Comparison of ENCODE assay signal across 8 cellular contexts in the genomic region with DNA sequence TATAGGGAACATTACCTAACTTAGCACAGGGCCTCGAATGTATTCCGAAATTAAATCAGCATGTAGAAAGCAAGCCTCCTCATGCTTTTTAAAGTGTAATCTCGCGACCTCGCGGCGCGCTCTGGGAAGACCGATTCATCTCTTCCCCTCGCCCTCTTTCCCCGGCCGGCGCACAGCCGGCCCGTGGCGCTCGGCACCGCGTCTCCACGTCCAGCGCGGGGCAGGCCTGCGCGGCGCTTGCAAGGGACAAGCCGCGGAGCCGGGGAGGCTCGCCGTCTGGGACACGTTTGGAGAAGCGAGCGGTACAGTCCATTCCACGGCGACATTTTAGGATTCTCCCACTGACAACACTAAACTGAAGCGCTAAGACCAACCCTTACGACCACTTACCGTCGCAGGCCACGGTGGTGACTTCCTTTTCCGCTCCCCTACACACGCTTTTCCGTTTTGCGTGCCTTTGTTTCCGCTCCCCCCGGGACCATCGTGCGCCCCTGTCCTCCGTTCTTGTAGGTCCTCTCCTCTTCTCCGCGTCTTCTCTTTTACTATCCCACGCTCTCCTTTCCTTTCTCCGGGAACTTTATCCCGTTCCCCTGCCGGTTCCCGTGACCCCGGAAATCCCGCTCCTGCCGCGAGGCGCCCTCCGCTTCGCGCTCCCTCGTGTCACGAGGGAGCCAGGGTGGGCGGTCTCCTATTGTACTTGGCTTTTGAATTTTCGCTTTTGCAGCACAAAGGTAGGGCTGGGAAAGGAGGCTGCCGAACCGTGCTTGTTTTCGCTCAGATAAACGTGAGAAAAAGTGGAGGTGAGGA. TPM values are rescaled to one million over a fixed set of nuclear protein-coding genes. Genes with fewer than 3 reads are reported as not detected.
DNase-seq lines count a peak whose midpoint lies in the region; ATAC-seq and TF ChIP-seq lines count a peak whose summit lies in the region.

A gene with protein sequence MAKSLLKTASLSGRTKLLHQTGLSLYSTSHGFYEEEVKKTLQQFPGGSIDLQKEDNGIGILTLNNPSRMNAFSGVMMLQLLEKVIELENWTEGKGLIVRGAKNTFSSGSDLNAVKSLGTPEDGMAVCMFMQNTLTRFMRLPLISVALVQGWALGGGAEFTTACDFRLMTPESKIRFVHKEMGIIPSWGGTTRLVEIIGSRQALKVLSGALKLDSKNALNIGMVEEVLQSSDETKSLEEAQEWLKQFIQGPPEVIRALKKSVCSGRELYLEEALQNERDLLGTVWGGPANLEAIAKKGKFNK (minus strand): TSS at position 664 of the 807 bp plus-strand sequence. CDS start 12,581 bp downstream, outside the sequence.

- peak within 1 kb of the TSS; percentile 81 for H3K4me3 ChIP-seq in neural cell (ENCODE audit: low read length)

- no peaks in the 10 kb centered on the region for H3K9me3 ChIP-seq in neural cell (ENCODE audit: low read length)

- peak; percentile 19 for TF ChIP-seq CTCF in neural cell (IDR thresholded peaks at IDR 0.05; ENCODE audit: poor library complexity, severe bottlenecking)

- TF ChIP-seq EP300 in neural cell (conservative IDR thresholded peaks at IDR 0.05; ENCODE audit: poor library complexity, severe bottlenecking): no peak

- TF ChIP-seq RAD21 in neural cell (conservative IDR thresholded peaks at IDR 0.05): no peak

- no peak within 1 kb of the TSS for H3K27ac Mint-ChIP-seq in activated T-helper 1 cell treated with anti-CD3 and anti-CD28 coated beads, Interleukin-12 subunit alpha, Interleukin-12 subunit beta, Interleukin-2, Interleukin-4 antibody, amounts not matched to agents 30 ng/mL and 10 ng/mL and 1 ng/mL, durations not matched to agents 14 hours and 24 hours and 36 hours
- H3K27ac Mint-ChIP-seq in stimulated activated naive CD8-positive, alpha-beta T cell treated with anti-CD3 and anti-CD28 coated beads, Interleukin-15, amount 100 ng/mL, for 72 hours: no peak within 1 kb of the TSS

- no peaks in the 10 kb centered on the region for H4K20me1 ChIP-seq in neural cell (ENCODE audit: insufficient read depth)

- peak; percentile 68 for DNase-seq in DMS79 (lab: John Stamatoyannopoulos, UW)
- DNase-seq in KG1 (lab: John Stamatoyannopoulos, UW): peak; percentile 76
- peak; percentile 82 for DNase-seq in RKO (ENCODE audit: low spot score)
- DNase-seq in activated T-helper 1 cell treated with anti-CD3 and anti-CD28 coated beads, Interleukin-12 subunit alpha, Interleukin-12 subunit beta, Interleukin-2, Interleukin-4 antibody, amounts not matched to agents 30 ng/mL and 10 ng/mL and 1 ng/mL, durations not matched to agents 14 hours and 24 hours and 36 hours (ENCODE audit: low spot score): peak; percentile 63
- peak; percentile 56 for DNase-seq in fibroblast of the conjunctiva (ENCODE audit: low read depth)
- DNase-seq in stimulated activated naive CD8-positive, alpha-beta T cell treated with anti-CD3 and anti-CD28 coated beads, Interleukin-15, amount 100 ng/mL, for 72 hours: peak; percentile 74 to 78

- H3K9me2 ChIP-seq in neural cell (ENCODE audit: insufficient read depth, low read length): no peaks in the 10 kb centered on the region

- no peaks in the 10 kb centered on the region for H3K9me3 Mint-ChIP-seq in activated T-helper 1 cell treated with anti-CD3 and anti-CD28 coated beads, Interleukin-12 subunit alpha, Interleukin-12 subunit beta, Interleukin-2, Interleukin-4 antibody, amounts not matched to agents 30 ng/mL and 10 ng/mL and 1 ng/mL, durations not matched to agents 14 hours and 24 hours and 36 hours
- no peaks in the 10 kb centered on the region for H3K9me3 Mint-ChIP-seq in stimulated activated naive CD8-positive, alpha-beta T cell treated with anti-CD3 and anti-CD28 coated beads, Interleukin-15, amount 100 ng/mL, for 72 hours

- no peak within 1 kb of the TSS for H3K4me3 Mint-ChIP-seq in activated T-helper 1 cell treated with anti-CD3 and anti-CD28 coated beads, Interleukin-12 subunit alpha, Interleukin-12 subunit beta, Interleukin-2, Interleukin-4 antibody, amounts not matched to agents 30 ng/mL and 10 ng/mL and 1 ng/mL, durations not matched to agents 14 hours and 24 hours and 36 hours
- no peak within 1 kb of the TSS for H3K4me3 Mint-ChIP-seq in stimulated activated naive CD8-positive, alpha-beta T cell treated with anti-CD3 and anti-CD28 coated beads, Interleukin-15, amount 100 ng/mL, for 72 hours

- H3K27me3 ChIP-seq in neural cell (ENCODE audit: insufficient read depth, low read depth, low read length): no peaks in the 10 kb centered on the region

- intact Hi-C loops in activated T-helper 1 cell treated with anti-CD3 and anti-CD28 coated beads, Interleukin-12 subunit alpha, Interleukin-12 subunit beta, Interleukin-2, Interleukin-4 antibody, amounts not matched to agents 30 ng/mL and 10 ng/mL and 1 ng/mL, durations not matched to agents 14 hours and 24 hours and 36 hours (cut with micrococcal nuclease): loop anchor here (1.0 to 5.0 kb wide), 8 partner anchors 38 to 194 kb away; a partner anchor contains a TSS

- peak within 1 kb of the TSS; percentile 72 for H3K9ac ChIP-seq in neural cell (ENCODE audit: low read length)

- H3K36me3 Mint-ChIP-seq in activated T-helper 1 cell treated with anti-CD3 and anti-CD28 coated beads, Interleukin-12 subunit alpha, Interleukin-12 subunit beta, Interleukin-2, Interleukin-4 antibody, amounts not matched to agents 30 ng/mL and 10 ng/mL and 1 ng/mL, durations not matched to agents 14 hours and 24 hours and 36 hours (ENCODE audit: low read depth): peaks cover 15% of the 10 kb centered on the region

- H3F3A ChIP-seq in neural cell (ENCODE audit: insufficient read depth, low read length, poor library complexity, severe bottlenecking): peaks cover 3% of the 10 kb centered on the region

- H3K27ac ChIP-seq in neural cell (ENCODE audit: low read length): peak within 1 kb of the TSS; percentile 81

- no peaks in the 10 kb centered on the region for H3K27me3 Mint-ChIP-seq in activated T-helper 1 cell treated with anti-CD3 and anti-CD28 coated beads, Interleukin-12 subunit alpha, Interleukin-12 subunit beta, Interleukin-2, Interleukin-4 antibody, amounts not matched to agents 30 ng/mL and 10 ng/mL and 1 ng/mL, durations not matched to agents 14 hours and 24 hours and 36 hours (ENCODE audit: insufficient read depth)
- no peaks in the 10 kb centered on the region for H3K27me3 Mint-ChIP-seq in stimulated activated naive CD8-positive, alpha-beta T cell treated with anti-CD3 and anti-CD28 coated beads, Interleukin-15, amount 100 ng/mL, for 72 hours

- peak within 1 kb of the TSS; percentile 99 for H3K4me2 ChIP-seq in neural cell (ENCODE audit: low read length)

- peak; percentile 73 for ATAC-seq in GM21723 (IDR thresholded peaks at IDR 0.05; ENCODE audit: unreplicated experiment)
- ATAC-seq in stimulated activated naive CD8-positive, alpha-beta T cell treated with anti-CD3 and anti-CD28 coated beads, Interleukin-15, amount 100 ng/mL, for 72 hours: peak; percentile 95

- no peaks in the 10 kb centered on the region for H3K36me3 ChIP-seq in neural cell (ENCODE audit: insufficient read depth, low read length)

- H3K79me2 ChIP-seq in neural cell (replicated peaks; ENCODE audit: insufficient read depth, low read length): peaks cover 51% of the 10 kb centered on the region

- H3K4me1 Mint-ChIP-seq in activated T-helper 1 cell treated with anti-CD3 and anti-CD28 coated beads, Interleukin-12 subunit alpha, Interleukin-12 subunit beta, Interleukin-2, Interleukin-4 antibody, amounts not matched to agents 30 ng/mL and 10 ng/mL and 1 ng/mL, durations not matched to agents 14 hours and 24 hours and 36 hours (ENCODE audit: low read depth): peaks cover 12% of the 10 kb centered on the region
- peaks cover 13% of the 10 kb centered on the region for H3K4me1 Mint-ChIP-seq in stimulated activated naive CD8-positive, alpha-beta T cell treated with anti-CD3 and anti-CD28 coated beads, Interleukin-15, amount 100 ng/mL, for 72 hours

- H2AFZ ChIP-seq in neural cell (ENCODE audit: low read depth, low read length): peak within 1 kb of the TSS; percentile 70

TF ChIP-seq in neural cell, 6 proteins besides CTCF, POLR2A, EP300 and RAD21:
- TF ChIP-seq EZH2 (IDR thresholded peaks at IDR 0.05; ENCODE audit: borderline replicate concordance, insufficient read depth, low read length, poor library complexity, severe bottlenecking) (no peak), SMC3 (conservative IDR thresholded peaks at IDR 0.05; ENCODE audit: poor library complexity) (no peak), POLR2AphosphoS5 (IDR thresholded peaks at IDR 0.05) (peak; percentile 54), TAF1 (IDR thresholded peaks at IDR 0.05; ENCODE audit: low read depth) (peak; percentile 69), MXI1 (conservative IDR thresholded peaks at IDR 0.05; ENCODE audit: poor library complexity, severe bottlenecking) (peak; percentile 90)
- TF ChIP-seq, protein P1, sequence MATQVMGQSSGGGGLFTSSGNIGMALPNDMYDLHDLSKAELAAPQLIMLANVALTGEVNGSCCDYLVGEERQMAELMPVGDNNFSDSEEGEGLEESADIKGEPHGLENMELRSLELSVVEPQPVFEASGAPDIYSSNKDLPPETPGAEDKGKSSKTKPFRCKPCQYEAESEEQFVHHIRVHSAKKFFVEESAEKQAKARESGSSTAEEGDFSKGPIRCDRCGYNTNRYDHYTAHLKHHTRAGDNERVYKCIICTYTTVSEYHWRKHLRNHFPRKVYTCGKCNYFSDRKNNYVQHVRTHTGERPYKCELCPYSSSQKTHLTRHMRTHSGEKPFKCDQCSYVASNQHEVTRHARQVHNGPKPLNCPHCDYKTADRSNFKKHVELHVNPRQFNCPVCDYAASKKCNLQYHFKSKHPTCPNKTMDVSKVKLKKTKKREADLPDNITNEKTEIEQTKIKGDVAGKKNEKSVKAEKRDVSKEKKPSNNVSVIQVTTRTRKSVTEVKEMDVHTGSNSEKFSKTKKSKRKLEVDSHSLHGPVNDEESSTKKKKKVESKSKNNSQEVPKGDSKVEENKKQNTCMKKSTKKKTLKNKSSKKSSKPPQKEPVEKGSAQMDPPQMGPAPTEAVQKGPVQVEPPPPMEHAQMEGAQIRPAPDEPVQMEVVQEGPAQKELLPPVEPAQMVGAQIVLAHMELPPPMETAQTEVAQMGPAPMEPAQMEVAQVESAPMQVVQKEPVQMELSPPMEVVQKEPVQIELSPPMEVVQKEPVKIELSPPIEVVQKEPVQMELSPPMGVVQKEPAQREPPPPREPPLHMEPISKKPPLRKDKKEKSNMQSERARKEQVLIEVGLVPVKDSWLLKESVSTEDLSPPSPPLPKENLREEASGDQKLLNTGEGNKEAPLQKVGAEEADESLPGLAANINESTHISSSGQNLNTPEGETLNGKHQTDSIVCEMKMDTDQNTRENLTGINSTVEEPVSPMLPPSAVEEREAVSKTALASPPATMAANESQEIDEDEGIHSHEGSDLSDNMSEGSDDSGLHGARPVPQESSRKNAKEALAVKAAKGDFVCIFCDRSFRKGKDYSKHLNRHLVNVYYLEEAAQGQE (IDR thresholded peaks at IDR 0.05; ENCODE audit: borderline replicate concordance): peak; percentile 86

RNA-seq across cellular contexts. Expression of the gene that starts here (rescaled TPM):
- total RNA-seq in activated T-helper 1 cell treated with anti-CD3 and anti-CD28 coated beads, Interleukin-12 subunit alpha, Interleukin-12 subunit beta, Interleukin-2, Interleukin-4 antibody, amounts not matched to agents 30 ng/mL and 10 ng/mL and 1 ng/mL, durations not matched to agents 14 hours and 24 hours and 36 hours: 57.4 and 61.8 TPM in 2 replicates
- 95.7 and 116 TPM in 2 replicates for polyA plus RNA-seq in neural cell
- polyA minus RNA-seq in neural cell: 96.4 and 104 TPM in 2 replicates

Comparison
In these comparisons a context has a peak if more than half of its experiments do, and no peak if none do; other contexts are left out.
1. Peak in every context shown above with its lines: DNase-seq, ATAC-seq, H3K4me3 ChIP-seq and H3K27ac ChIP-seq.